29 cellular contexts compared by ENCODE assay signal in genomic region chr9:1954238-1954637, GRCh38.
"Had no signal": no experiment of that assay in that cellular context is flagged by ENCODE, and none has a peak within 500 bp of the region (broad histone marks: within the 10 kb centered on the region; RNA-seq: fewer than 3 reads in every experiment).

No MANE protein-coding gene starts in this region.

- ATAC-seq: activated naive CD4-positive, alpha-beta T cell treated with anti-CD3 and anti-CD28 coated beads, Interleukin-2, amount 50 U/mL, for 72 hours; activated naive CD8-positive, alpha-beta T cell treated with anti-CD3 and anti-CD28 coated beads, Interleukin-2, amount 50 U/mL, for 24 hours; activated T-cell treated with anti-CD3 and anti-CD28 coated beads, Interleukin-2, amount 50 U/mL, for 4 hours; activated T-cell treated with anti-CD3 and anti-CD28 coated beads, Interleukin-2, amount 50 U/mL, for 72 hours; activated T-helper 17 cell treated with anti-CD3 and anti-CD28 coated beads, Interleukin-2, amount 50 U/mL, for 72 hours; body of pancreas had no signal

- DNase-seq: activated effector memory CD4-positive, alpha-beta T cell treated with anti-CD3 and anti-CD28 coated beads, Interleukin-2, amount 50 U/mL, for 16 hours; activated effector memory CD4-positive, alpha-beta T cell treated with Interleukin-2 at 50 U/mL for 16 hours; activated gamma-delta T cell; activated gamma-delta T cell treated with Interleukin-2 at 50 U/mL for 16 hours; activated naive CD4-positive, alpha-beta T cell; activated naive CD4-positive, alpha-beta T cell treated with anti-CD3 and anti-CD28 coated beads for 36 hours; activated naive CD4-positive, alpha-beta T cell treated with anti-CD3 and anti-CD28 coated beads, Interleukin-2, amount 10 ng/mL, durations not matched to agents 7 days and 5 days; activated naive CD4-positive, alpha-beta T cell treated with anti-CD3 and anti-CD28 coated beads, Interleukin-2, amount 50 U/mL, for 16 hours; activated naive CD4-positive, alpha-beta T cell treated with Interleukin-2 at 50 U/mL for 16 hours; activated naive CD8-positive, alpha-beta T cell treated with anti-CD3 and anti-CD28 coated beads for 36 hours; activated naive CD8-positive, alpha-beta T cell treated with anti-CD3 and anti-CD28 coated beads, Interleukin-2, amount 10 ng/mL, durations not matched to agents 7 days and 5 days; activated naive CD8-positive, alpha-beta T cell treated with anti-CD3 and anti-CD28 coated beads, Interleukin-2, amount 50 U/mL, for 24 hours; activated T-cell treated with anti-CD3 and anti-CD28 coated beads, Interleukin-2, amount 50 U/mL, for 1 hour; activated T-cell treated with anti-CD3 and anti-CD28 coated beads, Interleukin-2, amount 50 U/mL, for 24 hours; activated T-cell treated with anti-CD3 and anti-CD28 coated beads, Interleukin-2, amount 50 U/mL, for 4 hours; activated T-cell treated with anti-CD3 and anti-CD28 coated beads, Interleukin-2, amount 50 U/mL, for 48 hours; activated T-cell treated with anti-CD3 and anti-CD28 coated beads, Interleukin-2, amount 50 U/mL, for 72 hours; adrenal gland; amniotic stem cell; amygdala; anterior cingulate cortex; aorta; body of pancreas; brain microvascular endothelial cell; caudate nucleus; central memory CD4-positive, alpha-beta T cell; cerebellar nuclear complex had no signal
